Comparison of ENCODE assay signal across 20 cellular contexts in the genomic region with DNA sequence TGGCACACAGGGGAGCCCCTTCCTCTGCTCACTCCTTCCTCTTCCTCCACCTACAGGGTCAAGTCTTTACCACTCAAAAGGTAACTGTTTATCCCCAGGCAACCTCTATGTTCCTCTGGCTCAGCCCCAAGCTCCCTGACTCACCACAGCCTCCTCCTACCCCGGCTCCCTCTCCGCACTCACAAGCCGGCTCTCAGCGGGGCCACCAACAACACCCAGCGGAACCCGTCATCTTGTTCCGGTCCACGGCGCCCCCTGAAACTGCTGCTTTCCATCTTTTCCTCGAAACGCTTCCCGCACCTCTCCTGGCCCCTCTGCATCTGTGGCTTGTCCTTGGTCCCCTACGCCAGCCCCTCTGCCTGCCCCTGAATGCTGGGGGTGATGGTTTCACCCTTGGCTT. TPM values are rescaled to one million over a fixed set of nuclear protein-coding genes. Genes with fewer than 3 reads are reported as not detected.
A peak's percentile ranks its signal among the peaks of the same experiment; 100 is the strongest.
DNase-seq lines count a peak whose midpoint lies in the region; ATAC-seq and TF ChIP-seq lines count a peak whose summit lies in the region.
"Had no signal": no experiment of that assay in that cellular context is flagged by ENCODE, and none has a peak within 500 bp of the region (broad histone marks: within the 10 kb centered on the region; RNA-seq: fewer than 3 reads in every experiment).

No MANE protein-coding gene starts in this region.

- no peak overlapping the region for H3K4me3 ChIP-seq in PC-3 (ENCODE audit: low read length)
- H3K4me3 ChIP-seq in endodermal cell (ENCODE audit: low read length), result no peak overlapping the region
- H3K4me3 ChIP-seq in neuronal stem cell (ENCODE audit: low read length in 2 of 2), result no peak overlapping the region
- no peak overlapping the region for H3K4me3 ChIP-seq in BE2C (ENCODE audit: low read depth, low read length)

- DNase-seq in A172 (ENCODE audit: low spot score) (peak; percentile 60), PC-3 (peak; percentile 51), endodermal cell (no peak), neuronal stem cell (ENCODE audit: low spot score) (no peak), kidney glomerular epithelial cell (lab: John Stamatoyannopoulos, UW) (no peak), BE2C (no peak)
- DNase-seq: 8988T; activated CD8-positive, alpha-beta T cell treated with anti-CD3 and anti-CD28 coated beads, Interleukin-2, amount 10 ng/mL, durations not matched to agents 7 days and 5 days; anterior cingulate cortex; CD4-positive, alpha-beta T cell; HCEC 1CT; Kasumi-1; NCI-H1694; OCI-M1; small intestine; SW 1271 had no signal

- H3K4ac ChIP-seq in neuronal stem cell (ENCODE audit: low read length), result no peak overlapping the region

- H3K4me2 ChIP-seq in PC-3 (ENCODE audit: low read length) (no peak overlapping the region), neuronal stem cell (ENCODE audit: insufficient read depth, low read length, poor library complexity, severe bottlenecking) (no peak overlapping the region)

- no peak overlapping the region for H2AFZ ChIP-seq in PC-3 (ENCODE audit: low read length)
- no peak overlapping the region for H2AFZ ChIP-seq in neuronal stem cell (ENCODE audit: low read length)

- H2BK5ac ChIP-seq in neuronal stem cell (ENCODE audit: low read length), result no peak overlapping the region

- no peak for TF ChIP-seq CTCF in PC-3 (conservative IDR thresholded peaks at IDR 0.05; ENCODE audit: low read depth, low read length)
- no peak for TF ChIP-seq CTCF in endodermal cell (conservative IDR thresholded peaks at IDR 0.05)
- no peak for TF ChIP-seq CTCF in BE2C (IDR thresholded peaks at IDR 0.05; ENCODE audit: low read depth, low read length)

- H3K9me3 ChIP-seq in PC-3 (ENCODE audit: low read length) (no peaks in the 10 kb centered on the region), endodermal cell (ENCODE audit: control insufficient read depth, low read length) (no peaks in the 10 kb centered on the region), neuronal stem cell (replicated peaks in 1 of 2; ENCODE audit: control insufficient read depth in 2 of 2, insufficient read depth in 1 of 2, low read depth in 1 of 2, low read length in 2 of 2) (peaks cover 11 to 50% of the 10 kb centered on the region in 2 donors), BE2C (no peaks in the 10 kb centered on the region)

- H3K4me1 ChIP-seq in PC-3 (ENCODE audit: insufficient read depth, low read length), result peaks cover 17% of the 10 kb centered on the region
- peaks cover 10% of the 10 kb centered on the region for H3K4me1 ChIP-seq in endodermal cell (ENCODE audit: control insufficient read depth, insufficient read depth, low read length)
- H3K4me1 ChIP-seq in neuronal stem cell (ENCODE audit: control insufficient read depth in 2 of 2, insufficient read depth in 1 of 2, low read depth in 1 of 2, low read length in 2 of 2), result peaks cover 3% of the 10 kb centered on the region in 2 donors
- H3K4me1 ChIP-seq in BE2C, result no peaks in the 10 kb centered on the region

- no peaks in the 10 kb centered on the region for H3K9me2 ChIP-seq in PC-3 (replicated peaks; ENCODE audit: low read length)

- POLR2A ChIA-PET in PC-3 (lab: Charles Lee; ENCODE audit: unreplicated experiment), result no interaction called here

- peak overlapping the region; percentile 38 for H3K18ac ChIP-seq in neuronal stem cell (ENCODE audit: low read length)

- BruUV-seq in PC-3 (replicated peaks; lab: Mats Ljungman, UMichigan), result no TSS peak

- peaks cover 3% of the 10 kb centered on the region; the same call in 1 of the 2 replicates for H4K20me1 ChIP-seq in PC-3 (ENCODE audit: low read length)

- peak overlapping the region; percentile 17 for H4K8ac ChIP-seq in neuronal stem cell (ENCODE audit: low read depth, low read length)

- CTCF ChIA-PET in PC-3 (lab: Charles Lee), result no interaction called here

- no peaks in the 10 kb centered on the region for H3K9me3 Mint-ChIP-seq in endodermal cell
- H3K9me3 Mint-ChIP-seq: CD4-positive, alpha-beta T cell; stimulated activated naive CD8-positive, alpha-beta T cell treated with anti-CD3 and anti-CD28 coated beads, Interleukin-15, Interleukin-2, amounts not matched to agents 100 ng/mL and 50 ng/mL, for 24 hours had no signal

- H3F3A ChIP-seq in PC-3 (ENCODE audit: low read length, unreplicated experiment), result no peaks in the 10 kb centered on the region

- H3K27ac ChIP-seq in PC-3 (ENCODE audit: low read length) (no peak overlapping the region), endodermal cell (ENCODE audit: low read depth, low read length) (no peak overlapping the region), neuronal stem cell (replicated peaks; ENCODE audit: low read length) (no peak overlapping the region)
- H3K27ac ChIP-seq: HL-60 had no signal

- H3K9ac ChIP-seq in PC-3 (ENCODE audit: low read length), result no peak overlapping the region
- H3K9ac ChIP-seq in endodermal cell (ENCODE audit: extremely low read depth, low read length, poor library complexity, severe bottlenecking), result no peak overlapping the region
- H3K9ac ChIP-seq in neuronal stem cell (ENCODE audit: low read depth, low read length, poor library complexity), result no peak overlapping the region

- H3K27ac Mint-ChIP-seq in endodermal cell, result peak overlapping the region; percentile 32
- H3K27ac Mint-ChIP-seq: activated CD8-positive, alpha-beta T cell treated with anti-CD3 and anti-CD28 coated beads, Interleukin-2, amount 10 ng/mL, durations not matched to agents 7 days and 5 days; CD4-positive, alpha-beta T cell; stimulated activated naive CD8-positive, alpha-beta T cell treated with anti-CD3 and anti-CD28 coated beads, Interleukin-15, Interleukin-2, amounts not matched to agents 100 ng/mL and 50 ng/mL, for 24 hours had no signal

- H3K27me3 Mint-ChIP-seq in endodermal cell (ENCODE audit: insufficient read depth), result no peaks in the 10 kb centered on the region

- H3K79me1 ChIP-seq in neuronal stem cell (ENCODE audit: low read depth, low read length), result peaks cover 11% of the 10 kb centered on the region

- H2AK5ac ChIP-seq in neuronal stem cell (ENCODE audit: low read depth, low read length), result no peak overlapping the region

- H3K36me3 ChIP-seq in PC-3 (ENCODE audit: low read depth, low read length), result no peaks in the 10 kb centered on the region
- H3K36me3 ChIP-seq in endodermal cell (ENCODE audit: control insufficient read depth, insufficient read depth, low read length), result peaks cover 64% of the 10 kb centered on the region
- peaks cover 8 to 50% of the 10 kb centered on the region in 2 donors for H3K36me3 ChIP-seq in neuronal stem cell (replicated peaks in 1 of 2; ENCODE audit: control insufficient read depth in 2 of 2, insufficient read depth in 2 of 2, low read length in 2 of 2)
- no peaks in the 10 kb centered on the region for H3K36me3 ChIP-seq in BE2C

- ATAC-seq in PC-3, result peak; percentile 43; the same call in 1 of the 2 replicates
- no peak for ATAC-seq in GM21717 (IDR thresholded peaks at IDR 0.05; ENCODE audit: unreplicated experiment)
- no peak for ATAC-seq in GM21786 (IDR thresholded peaks at IDR 0.05; ENCODE audit: unreplicated experiment)
- ATAC-seq: activated CD8-positive, alpha-beta T cell treated with anti-CD3 and anti-CD28 coated beads, Interleukin-2, amount 10 ng/mL, durations not matched to agents 7 days and 5 days had no signal

- intact Hi-C loops in PC-3 (cut with micrococcal nuclease), result loop anchor here (10.0 kb wide), 1 partner anchor 54 kb away; the partner anchor contains the start of gene NXN

- no peak overlapping the region for H2BK15ac ChIP-seq in neuronal stem cell (ENCODE audit: low read length)

- H3K14ac ChIP-seq in neuronal stem cell (ENCODE audit: low read length), result no peak overlapping the region

- H3K4me3 Mint-ChIP-seq in endodermal cell, result no peak overlapping the region
- H3K4me3 Mint-ChIP-seq: activated CD8-positive, alpha-beta T cell treated with anti-CD3 and anti-CD28 coated beads, Interleukin-2, amount 10 ng/mL, durations not matched to agents 7 days and 5 days; CD4-positive, alpha-beta T cell; stimulated activated naive CD8-positive, alpha-beta T cell treated with anti-CD3 and anti-CD28 coated beads, Interleukin-15, Interleukin-2, amounts not matched to agents 100 ng/mL and 50 ng/mL, for 24 hours had no signal

- peaks cover 50% of the 10 kb centered on the region for H3K36me3 Mint-ChIP-seq in endodermal cell (ENCODE audit: low read depth)

- H3K4me1 Mint-ChIP-seq in endodermal cell, result peaks cover 38% of the 10 kb centered on the region

- H3K23ac ChIP-seq in neuronal stem cell (ENCODE audit: low read depth, low read length, poor library complexity), result no peak overlapping the region

- no peak overlapping the region for H4K91ac ChIP-seq in neuronal stem cell (ENCODE audit: low read depth, low read length, poor library complexity)

- no peaks in the 10 kb centered on the region for H3K27me3 ChIP-seq in PC-3 (ENCODE audit: low read length)
- no peaks in the 10 kb centered on the region for H3K27me3 ChIP-seq in endodermal cell (ENCODE audit: control insufficient read depth, insufficient read depth, low read length, poor library complexity, severe bottlenecking)
- no peaks in the 10 kb centered on the region for H3K27me3 ChIP-seq in neuronal stem cell (ENCODE audit: control insufficient read depth in 3 of 3, insufficient read depth in 3 of 3, low read depth in 1 of 3, low read length in 3 of 3)
- peaks cover 13% of the 10 kb centered on the region; the same call in 1 of the 2 replicates for H3K27me3 ChIP-seq in BE2C

- no peak overlapping the region for H2BK120ac ChIP-seq in neuronal stem cell (ENCODE audit: low read depth, low read length)

- no peaks in the 10 kb centered on the region for H3K79me2 ChIP-seq in PC-3 (ENCODE audit: low read length)

- no peak overlapping the region for H2BK12ac ChIP-seq in neuronal stem cell (ENCODE audit: low read length)

- 95 to 99% methylated on average over 13 of the region's 13 CpGs for WGBS in endodermal cell (ENCODE audit: insufficient coverage in 1 of 2, insufficient read length in 1 of 2), 2 experiments
- no CpG with 5 or more reads among the region's 13 CpGs for WGBS in neuronal stem cell (ENCODE audit: extremely low coverage in 2 of 2, insufficient read length in 2 of 2, insufficient replicate concordance in 1 of 2), 2 donors

RNA-seq across cellular contexts. Expression of gene NXN, which starts 58.4 kb away (rescaled TPM):
- total RNA-seq in A172 (2014; rRNA removed; shearing (Covaris generic)), result 4.6 and 7.2 TPM in 2 replicates
- total RNA-seq in PC-3 (2014; rRNA removed) (20.8 and 25.6 TPM in 2 replicates), endodermal cell (100 to 1,000 TPM; 124 to 201 TPM)
- 132 TPM for polyA plus RNA-seq in endodermal cell (2013, experiment 1 of 2)
- 112 TPM for polyA plus RNA-seq in endodermal cell (2013, experiment 2 of 2)
- polyA plus RNA-seq in neuronal stem cell (2013, experiment 1 of 2), result 68.2 TPM
- 67.4 TPM for polyA plus RNA-seq in neuronal stem cell (2013, experiment 2 of 2)
- 11.4 TPM for polyA plus RNA-seq in BE2C (2012; ENCODE audit: insufficient read depth, insufficient read length, low read depth)

Comparison
In these comparisons a context has a peak if more than half of its experiments do, and no peak if none do; other contexts are left out.
1. DNase-seq: peak in A172 (single experiment) and PC-3 (single experiment); none in endodermal cell (single experiment), neuronal stem cell (single experiment), kidney glomerular epithelial cell (single experiment) and BE2C (single experiment).